8 cellular contexts compared by ENCODE assay signal in the genomic region with DNA sequence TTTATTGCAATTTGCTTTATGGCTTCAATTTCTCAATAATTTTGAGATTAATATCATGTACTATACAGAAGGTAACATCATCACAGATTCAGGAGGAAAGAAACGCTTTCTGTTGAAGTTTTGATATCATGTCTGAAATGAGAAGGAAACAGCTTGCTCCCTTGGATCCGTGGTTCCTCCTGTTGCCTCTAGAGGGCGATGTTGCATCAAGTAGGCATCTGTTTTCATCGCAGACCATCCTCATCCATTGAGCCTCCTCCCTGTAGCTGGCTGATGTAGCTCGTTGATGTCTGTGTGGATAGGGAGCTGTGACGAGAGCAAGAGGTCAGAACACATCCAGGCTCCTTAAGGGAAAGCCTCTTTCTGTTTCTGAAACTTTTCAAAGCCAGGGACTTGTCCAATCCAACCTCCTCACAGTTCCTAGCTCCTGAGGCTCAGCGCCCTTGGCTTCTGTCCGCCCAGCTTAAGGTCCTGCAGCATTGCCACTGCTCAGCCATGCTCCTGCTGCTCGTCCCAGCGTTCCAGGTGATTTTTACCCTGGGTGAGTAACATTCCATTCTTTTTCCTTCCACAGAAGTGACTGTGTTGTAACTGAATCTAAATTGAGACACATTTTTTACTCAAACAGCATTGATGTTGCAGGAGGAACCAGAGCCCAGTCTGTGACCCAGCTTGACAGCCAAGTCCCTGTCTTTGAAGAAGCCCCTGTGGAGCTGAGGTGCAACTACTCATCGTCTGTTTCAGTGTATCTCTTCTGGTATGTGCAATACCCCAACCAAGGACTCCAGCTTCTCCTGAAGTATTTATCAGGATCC.
A peak's percentile ranks its signal among the peaks of the same experiment; 100 is the strongest.
DNase-seq lines count a peak whose midpoint lies in the region; ATAC-seq and TF ChIP-seq lines count a peak whose summit lies in the region.

No MANE protein-coding gene starts in this region.

- H3K27me3 ChIP-seq in CD4-positive, alpha-beta memory T cell (ENCODE audit: insufficient read depth, low read length) = no peaks in the 10 kb centered on the region
- H3K27me3 ChIP-seq in OCI-LY3 (ENCODE audit: low read depth, low read length) = peaks cover 7% of the 10 kb centered on the region

- H3K9ac ChIP-seq in OCI-LY3 (ENCODE audit: low read length) = no peak overlapping the region

- peak; percentile 60 to 63 (median 60) for DNase-seq in CD4-positive, alpha-beta memory T cell
- DNase-seq in GM19240 (ENCODE audit: insufficient read length, low spot score) (peak; percentile 27), globus pallidus (ENCODE audit: low spot score) (peak; percentile 29), retinal pigment epithelial cell (ENCODE audit: low read depth) (no peak), NCI-H2029 (lab: John Stamatoyannopoulos, UW) (no peak)
- peak; percentile 51 for DNase-seq in activated T-helper 1 cell treated with anti-CD3 and anti-CD28 coated beads, Interleukin-12 subunit alpha, Interleukin-12 subunit beta, Interleukin-2, Interleukin-4 antibody, amounts not matched to agents 30 ng/mL and 10 ng/mL and 1 ng/mL, durations not matched to agents 14 hours and 24 hours and 36 hours (ENCODE audit: low spot score)

- no peak overlapping the region for H3K27ac ChIP-seq in CD4-positive, alpha-beta memory T cell (ENCODE audit: low read depth, low read length)
- no peak overlapping the region for H3K27ac ChIP-seq in OCI-LY3 (ENCODE audit: low read length)

- 0 out of 2 replicates have a peak overlapping the region, but pooled peaks have one; percentile 39 for H2AFZ ChIP-seq in OCI-LY3 (ENCODE audit: low read depth, low read length)

- H3K4me3 ChIP-seq in CD4-positive, alpha-beta memory T cell (ENCODE audit: low read length in 2 of 2) = no peak overlapping the region
- no peak overlapping the region for H3K4me3 ChIP-seq in OCI-LY3 (ENCODE audit: low read length)
- H3K4me3 ChIP-seq in retinal pigment epithelial cell (ENCODE audit: low read length) = no peak overlapping the region

- peak overlapping the region; percentile 18; the same call in 1 of the 2 replicates for H3K4me2 ChIP-seq in OCI-LY3 (ENCODE audit: low read length)

- peaks cover 7% of the 10 kb centered on the region for H3K4me1 ChIP-seq in CD4-positive, alpha-beta memory T cell (ENCODE audit: insufficient read depth, low read length)
- no peaks in the 10 kb centered on the region for H3K4me1 ChIP-seq in OCI-LY3 (ENCODE audit: low read length)

- intact Hi-C loops in CD4-positive, alpha-beta memory T cell (cut with micrococcal nuclease) = loop anchor here (1.0 to 2.0 kb wide), 3 partner anchors 38 to 578 kb away; no protein-coding TSS in a partner anchor
- intact Hi-C loops in activated T-helper 1 cell treated with anti-CD3 and anti-CD28 coated beads, Interleukin-12 subunit alpha, Interleukin-12 subunit beta, Interleukin-2, Interleukin-4 antibody, amounts not matched to agents 30 ng/mL and 10 ng/mL and 1 ng/mL, durations not matched to agents 14 hours and 24 hours and 36 hours (cut with micrococcal nuclease) = loop anchor here (1.0 kb wide), 1 partner anchor 61 kb away; no protein-coding TSS in a partner anchor

- no peaks in the 10 kb centered on the region for H3K79me2 ChIP-seq in OCI-LY3 (ENCODE audit: low read length)

- CTCF ChIA-PET in CD4-positive, alpha-beta memory T cell (lab: Charles Lee; ENCODE audit: partially characterized antibody) = interaction anchor here (0.7 to 4.0 kb wide), 29 partner anchors 8 to 874 kb away, joined by 3 to 46 read pairs (median 5); no protein-coding TSS in a partner anchor

- H3K27me3 Mint-ChIP-seq in CD4-positive, alpha-beta memory T cell = peaks cover 0 to 2% of the 10 kb centered on the region in 2 donors
- peaks cover 5% of the 10 kb centered on the region for H3K27me3 Mint-ChIP-seq in activated T-helper 1 cell treated with anti-CD3 and anti-CD28 coated beads, Interleukin-12 subunit alpha, Interleukin-12 subunit beta, Interleukin-2, Interleukin-4 antibody, amounts not matched to agents 30 ng/mL and 10 ng/mL and 1 ng/mL, durations not matched to agents 14 hours and 24 hours and 36 hours (ENCODE audit: insufficient read depth)

- H3K36me3 ChIP-seq in CD4-positive, alpha-beta memory T cell (ENCODE audit: insufficient read depth, low read length) = no peaks in the 10 kb centered on the region
- no peaks in the 10 kb centered on the region for H3K36me3 ChIP-seq in OCI-LY3 (replicated peaks; ENCODE audit: low read depth, low read length)

- no peaks in the 10 kb centered on the region for H3K9me3 ChIP-seq in CD4-positive, alpha-beta memory T cell (ENCODE audit: control insufficient read depth in 1 of 2, low read length in 2 of 2)
- no peaks in the 10 kb centered on the region for H3K9me3 ChIP-seq in OCI-LY3 (ENCODE audit: insufficient read depth, low read length)

- ATAC-seq in GM19035 (IDR thresholded peaks at IDR 0.05; ENCODE audit: unreplicated experiment) = no peak

- H3K9me3 Mint-ChIP-seq in CD4-positive, alpha-beta memory T cell = no peaks in the 10 kb centered on the region
- H3K9me3 Mint-ChIP-seq in activated T-helper 1 cell treated with anti-CD3 and anti-CD28 coated beads, Interleukin-12 subunit alpha, Interleukin-12 subunit beta, Interleukin-2, Interleukin-4 antibody, amounts not matched to agents 30 ng/mL and 10 ng/mL and 1 ng/mL, durations not matched to agents 14 hours and 24 hours and 36 hours = no peaks in the 10 kb centered on the region

- no peaks in the 10 kb centered on the region for H3K36me3 Mint-ChIP-seq in CD4-positive, alpha-beta memory T cell
- H3K36me3 Mint-ChIP-seq in activated T-helper 1 cell treated with anti-CD3 and anti-CD28 coated beads, Interleukin-12 subunit alpha, Interleukin-12 subunit beta, Interleukin-2, Interleukin-4 antibody, amounts not matched to agents 30 ng/mL and 10 ng/mL and 1 ng/mL, durations not matched to agents 14 hours and 24 hours and 36 hours (ENCODE audit: low read depth) = no peaks in the 10 kb centered on the region

- H3K4me3 Mint-ChIP-seq in CD4-positive, alpha-beta memory T cell = peak overlapping the region; percentile 68 to 81 (median 74)
- peak overlapping the region; percentile 74 for H3K4me3 Mint-ChIP-seq in activated T-helper 1 cell treated with anti-CD3 and anti-CD28 coated beads, Interleukin-12 subunit alpha, Interleukin-12 subunit beta, Interleukin-2, Interleukin-4 antibody, amounts not matched to agents 30 ng/mL and 10 ng/mL and 1 ng/mL, durations not matched to agents 14 hours and 24 hours and 36 hours

- TF ChIP-seq CTCF in OCI-LY3 (IDR thresholded peaks at IDR 0.05; ENCODE audit: low read depth, low read length) = peak; percentile 88
- TF ChIP-seq CTCF in retinal pigment epithelial cell (conservative IDR thresholded peaks at IDR 0.05; ENCODE audit: low read depth, low read length) = peak; percentile 82

- H4K20me1 ChIP-seq in OCI-LY3 (ENCODE audit: insufficient read depth, low read length) = no peaks in the 10 kb centered on the region

- peaks cover 6 to 30% (median 19%) of the 10 kb centered on the region in 4 donors for H3K4me1 Mint-ChIP-seq in CD4-positive, alpha-beta memory T cell
- peaks cover 14% of the 10 kb centered on the region for H3K4me1 Mint-ChIP-seq in activated T-helper 1 cell treated with anti-CD3 and anti-CD28 coated beads, Interleukin-12 subunit alpha, Interleukin-12 subunit beta, Interleukin-2, Interleukin-4 antibody, amounts not matched to agents 30 ng/mL and 10 ng/mL and 1 ng/mL, durations not matched to agents 14 hours and 24 hours and 36 hours (ENCODE audit: low read depth)

- POLR2A ChIA-PET in CD4-positive, alpha-beta memory T cell (lab: Charles Lee; ENCODE audit: partially characterized antibody) = interaction anchor here (0.6 to 2.4 kb wide), 32 partner anchors 10 to 611 kb away, joined by 3 to 15 read pairs (median 4); a partner anchor contains a TSS

- peak overlapping the region in 5 of 7 donors; percentile 14 to 83 (median 66) for H3K27ac Mint-ChIP-seq in CD4-positive, alpha-beta memory T cell
- peak overlapping the region; percentile 40 for H3K27ac Mint-ChIP-seq in activated T-helper 1 cell treated with anti-CD3 and anti-CD28 coated beads, Interleukin-12 subunit alpha, Interleukin-12 subunit beta, Interleukin-2, Interleukin-4 antibody, amounts not matched to agents 30 ng/mL and 10 ng/mL and 1 ng/mL, durations not matched to agents 14 hours and 24 hours and 36 hours

Comparison
In these comparisons a context has a peak if more than half of its experiments do, and no peak if none do; other contexts are left out.
1. DNase-seq: peak in CD4-positive, alpha-beta memory T cell (5 of 5), GM19240 (single experiment), activated T-helper 1 cell treated with anti-CD3 and anti-CD28 coated beads, Interleukin-12 subunit alpha, Interleukin-12 subunit beta, Interleukin-2, Interleukin-4 antibody, amounts not matched to agents 30 ng/mL and 10 ng/mL and 1 ng/mL, durations not matched to agents 14 hours and 24 hours and 36 hours (single experiment) and globus pallidus (single experiment); none in retinal pigment epithelial cell (single experiment) and NCI-H2029 (single experiment).